ENCODE assay signal across 6 cellular contexts in the genomic region with DNA sequence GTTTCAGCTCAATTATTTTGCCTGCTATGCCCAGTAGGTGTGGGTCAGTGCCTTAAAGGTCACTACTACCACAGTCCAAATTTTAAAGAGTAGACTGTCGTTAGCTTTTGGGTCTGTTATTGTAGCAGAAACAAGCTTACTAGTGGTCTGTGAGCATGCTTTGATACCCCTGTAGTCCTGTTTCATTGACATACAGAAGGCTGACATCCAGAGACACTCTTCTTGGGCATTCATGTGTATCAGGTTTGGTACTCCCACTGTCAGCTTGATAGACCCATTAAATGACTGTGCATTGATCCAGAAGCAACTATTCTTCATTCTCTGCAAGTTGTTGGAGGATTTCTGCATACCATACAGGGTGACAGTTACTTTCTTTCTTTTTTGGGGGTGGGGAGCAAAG.
"Had no signal": no experiment of that assay in that cellular context is flagged by ENCODE, and none has a peak within 500 bp of the region (broad histone marks: within the 10 kb centered on the region; RNA-seq: fewer than 3 reads in every experiment).

No MANE protein-coding gene starts in this region.

- H3K4me3 Mint-ChIP-seq: H9, IgD-negative memory B cell had no signal

- H3K36me3 Mint-ChIP-seq: IgD-negative memory B cell had no signal

- H3K4me1 Mint-ChIP-seq: H9 had no signal

- H3K9ac ChIP-seq: GM23248 had no signal

- H3K4me3 ChIP-seq: GM23248 had no signal

- H3K9me3 Mint-ChIP-seq: H9, IgD-negative memory B cell had no signal

- H2AFZ ChIP-seq: GM23248 had no signal

- H3K27ac ChIP-seq: GM23248, HL-60 had no signal

- DNase-seq: GM23248, H9, HCEC 1CT had no signal

- H3K27ac Mint-ChIP-seq: H9, IgD-negative memory B cell had no signal

- ATAC-seq: HepG2 had no signal

- H3K27me3 Mint-ChIP-seq: IgD-negative memory B cell had no signal
